8 cellular contexts compared by ENCODE assay signal in genomic region chr14:24299255-24300191, GRCh38. TPM values are rescaled to one million over a fixed set of nuclear protein-coding genes. Genes with fewer than 3 reads are reported as not detected.
DNase-seq lines count a peak whose midpoint lies in the region; ATAC-seq and TF ChIP-seq lines count a peak whose summit lies in the region.

DHRS1 (minus strand) TSS chr14:24299780; CDS start chr14:24299106, 674 bp downstream.
NOP9 (plus strand) TSS chr14:24299850; CDS start chr14:24299955, 105 bp downstream.

- DNase-seq in A172 (ENCODE audit: low spot score) (peak; percentile 60), NCI-H2171 (lab: John Stamatoyannopoulos, UW) (peak; percentile 84), WTC11 (ENCODE audit: low spot score) (peak; percentile 94), cardiac fibroblast (ENCODE audit: low read depth in 2 of 2) (peak; percentile 87 to 91), inferior parietal cortex (ENCODE audit: extremely low spot score) (peak; percentile 93), spleen (peak; percentile 98)

- peak in 2 of 3 donors; percentile 37 to 87 for TF ChIP-seq POLR2A in spleen (IDR thresholded peaks at IDR 0.05)

- intact Hi-C loops in spleen (cut with DNase I; ENCODE audit: low total_unique reads), result loop anchor here (2.0 kb wide), 1 partner anchor 57 kb away; the partner anchor contains the start of gene TINF2

- peaks cover 19% of the 10 kb centered on the region for H3K4me1 Mint-ChIP-seq in WTC11

- H3K36me3 ChIP-seq in spleen, result peaks cover 3 to 60% (median 44%) of the 10 kb centered on the region in 6 donors

- no peak for TF ChIP-seq CTCF in WTC11 (IDR thresholded peaks at IDR 0.05)
- no peak for TF ChIP-seq CTCF in cardiac fibroblast (IDR thresholded peaks at IDR 0.05; ENCODE audit: low read depth, low read length)
- peak in 2 of 11 experiments; percentile 25 to 35 for TF ChIP-seq CTCF in spleen (IDR thresholded peaks at IDR 0.05 in 8 of 11, conservative IDR thresholded peaks at IDR 0.05 in 3 of 11)

- H3K9me3 Mint-ChIP-seq in WTC11, result no peaks in the 10 kb centered on the region

- peak within 1 kb of the TSS; percentile 63 to 100 for H3K4me3 ChIP-seq in cardiac fibroblast (replicated peaks in 1 of 2; ENCODE audit: low read depth in 2 of 2, low read length in 2 of 2)
- peak within 1 kb of the TSS; percentile 87 to 99 (median 96) for H3K4me3 ChIP-seq in spleen

- peaks cover 31 to 72% (median 62%) of the 10 kb centered on the region in 6 donors for H3K4me1 ChIP-seq in spleen

- H3K27ac ChIP-seq in spleen, result peak within 1 kb of the TSS; percentile 85 to 95 (median 90)

- peak; percentile 50 for ATAC-seq in GM18519 (IDR thresholded peaks at IDR 0.05; ENCODE audit: low FRiP score, unreplicated experiment)
- peak; percentile 65 for ATAC-seq in HG03045 (IDR thresholded peaks at IDR 0.05; ENCODE audit: unreplicated experiment)
- peak; percentile 83 for ATAC-seq in WTC11

- H3K27ac Mint-ChIP-seq in WTC11, result peak within 1 kb of the TSS; percentile 89

- peak within 1 kb of the TSS; percentile 91 for H3K4me3 Mint-ChIP-seq in WTC11

- POLR2A ChIA-PET in WTC11 (lab: Charles Lee), result interaction anchor here (0.5 to 3.6 kb wide), 9 partner anchors 9 to 761 kb away, joined by 3 to 20 read pairs (median 4); partner anchors contain the start of genes CIDEB, LTB4R2, RABGGTA and TINF2

- 0 out of 2 replicates have a peak, but pooled peaks cover 3% of the 10 kb centered on the region for H3K27me3 Mint-ChIP-seq in WTC11 (ENCODE audit: low read depth)

- peaks cover 29% of the 10 kb centered on the region for H3K36me3 Mint-ChIP-seq in WTC11

- no peaks in the 10 kb centered on the region for H3K9me3 ChIP-seq in spleen

- CTCF ChIA-PET in WTC11 (lab: Charles Lee), result interaction anchor here (0.6 to 8.2 kb wide), 21 partner anchors 8 to 241 kb away, joined by 3 to 165 read pairs (median 8); partner anchors contain the start of genes CHMP4A, CIDEB, IRF9 and KHNYN

- WGBS in spleen, 5 donors, result 0 to 1% (median 1%) methylated on average over 14 to 75 of the region's 75 CpGs

- no peaks in the 10 kb centered on the region for H3K27me3 ChIP-seq in spleen (replicated peaks in 1 of 7)

TF ChIP-seq in WTC11, 78 proteins besides CTCF, POLR2A, EP300 and RAD21 (continues in another document):
- no peak for TF ChIP-seq ERG (CRISPR knock-in tag; IDR thresholded peaks at IDR 0.05)
- TF ChIP-seq ZBTB43 (CRISPR knock-in tag; IDR thresholded peaks at IDR 0.05), result no peak
- TF ChIP-seq ETV6 (CRISPR knock-in tag; IDR thresholded peaks at IDR 0.05), result 0 out of 2 replicates have a peak, but pooled peaks have one; percentile 9
- TF ChIP-seq FOXK1 (CRISPR knock-in tag; IDR thresholded peaks at IDR 0.05), result peak; percentile 83; the same call in 1 of the 2 replicates
- TF ChIP-seq GABPB1 (CRISPR knock-in tag; IDR thresholded peaks at IDR 0.05), result peak; percentile 76
- TF ChIP-seq PRDM15 (CRISPR knock-in tag; IDR thresholded peaks at IDR 0.05), result peak; percentile 41; the same call in 1 of the 2 replicates
- TF ChIP-seq SP1 (CRISPR knock-in tag; conservative IDR thresholded peaks at IDR 0.05), result peak; percentile 88
- TF ChIP-seq ATF6 (CRISPR knock-in tag; IDR thresholded peaks at IDR 0.05), result no peak
- no peak for TF ChIP-seq AR (CRISPR knock-in tag; IDR thresholded peaks at IDR 0.05)

RNA-seq across cellular contexts. Expression of gene DHRS1, which starts in this region (rescaled TPM):
- total RNA-seq in A172 (2014; rRNA removed; shearing (Covaris generic)), result 15.1 and 27.8 TPM in 2 replicates
- total RNA-seq in WTC11 (2021), result 13.9 to 16.7 TPM (median 15.4 TPM) in 3 replicates
- total RNA-seq in spleen, result 10 to 100 TPM; 29.9 to 56.1 (median 34.0) TPM
- polyA plus RNA-seq in spleen, result 10 to 100 TPM; 22.0 to 38.2 (median 30.3) TPM

RNA-seq across cellular contexts. Expression of gene NOP9, which starts in this region (rescaled TPM):
- total RNA-seq in A172 (2014; rRNA removed; shearing (Covaris generic)), result 7.8 and 9.6 TPM in 2 replicates
- total RNA-seq in WTC11 (2021), result 34.3 to 44.4 TPM (median 35.0 TPM) in 3 replicates
- total RNA-seq in spleen, result 10 to 100 TPM; 16.8 to 26.9 (median 22.9) TPM
- polyA plus RNA-seq in spleen, result 10 to 100 TPM in 1 of 3 donors, 1 to 10 TPM in 2; 4.5 to 12.1 (median 5.2) TPM

Comparison
In these comparisons a context has a peak if more than half of its experiments do, and no peak if none do; other contexts are left out.
1. Peak in every context shown above with its lines: DNase-seq, ATAC-seq, H3K4me3 ChIP-seq and H3K27ac ChIP-seq.